In genomic region chr17:45115015-45115625, GRCh38 we compare ENCODE assay signal across 22 cellular contexts. TPM values are rescaled to one million over a fixed set of nuclear protein-coding genes. Genes with fewer than 3 reads are reported as not detected.
DNase-seq lines count a peak whose midpoint lies in the region; ATAC-seq, FAIRE-seq and TF ChIP-seq lines count a peak whose summit lies in the region.
"Had no signal": no experiment of that assay in that cellular context is flagged by ENCODE, and none has a peak within 500 bp of the region (broad histone marks: within the 10 kb centered on the region; RNA-seq: fewer than 3 reads in every experiment).

No MANE protein-coding gene starts in this region.

- no peak overlapping the region for H3K27ac ChIP-seq in HepG2 (ENCODE audit: extremely low read length, insufficient read depth, low read length)
- no peak overlapping the region for H3K27ac ChIP-seq in right lobe of liver
- no peak overlapping the region for H3K27ac ChIP-seq in endodermal cell (ENCODE audit: low read depth, low read length)
- no peak overlapping the region for H3K27ac ChIP-seq in CD8-positive, alpha-beta memory T cell (ENCODE audit: low read depth, low read length)
- H3K27ac ChIP-seq: 22Rv1, PC-9 had no signal

- POLR2A ChIA-PET in HepG2 (lab: Yijun Ruan, JAX) = interaction anchor here (0.7 to 1.3 kb wide), 3 partner anchors 9 to 14 kb away, joined by 3 to 4 read pairs (median 3); no protein-coding TSS in a partner anchor
- POLR2A ChIA-PET in CD8-positive, alpha-beta memory T cell (lab: Charles Lee) = no interaction called here

- H3K9me3 ChIP-seq in HepG2 (ENCODE audit: low read length) (no peaks in the 10 kb centered on the region), right lobe of liver (no peaks in the 10 kb centered on the region), endodermal cell (ENCODE audit: control insufficient read depth, low read length) (no peaks in the 10 kb centered on the region)
- no peaks in the 10 kb centered on the region for H3K9me3 ChIP-seq in CD8-positive, alpha-beta memory T cell (ENCODE audit: low read length)
- H3K9me3 ChIP-seq: HAP-1 had no signal

- no peak overlapping the region for H3K27ac Mint-ChIP-seq in endodermal cell
- H3K27ac Mint-ChIP-seq in CD8-positive, alpha-beta memory T cell = peak overlapping the region in 1 of 8 donors; percentile 17
- H3K27ac Mint-ChIP-seq: B cell had no signal

- H4K20me1 ChIP-seq in HepG2 (ENCODE audit: insufficient read depth, low read length) = no peaks in the 10 kb centered on the region

- no peaks in the 10 kb centered on the region for H3K4me1 Mint-ChIP-seq in endodermal cell
- no peaks in the 10 kb centered on the region for H3K4me1 Mint-ChIP-seq in CD8-positive, alpha-beta memory T cell

- ATAC-seq in HepG2 (no peak), right lobe of liver (no peak), sciatic nerve (no peak), HG03457 (IDR thresholded peaks at IDR 0.05; ENCODE audit: unreplicated experiment) (no peak)

- H3K79me2 ChIP-seq in HepG2 (ENCODE audit: insufficient read depth, low read length) = no peaks in the 10 kb centered on the region

- intact Hi-C loops in HepG2 (cut with micrococcal nuclease; ENCODE audit: unreplicated experiment) (no loop called here), right lobe of liver (cut with DNase I) (loop anchor here in 1 of 2 donors (10.0 kb wide), 1 partner anchor 340 kb away; no protein-coding TSS in a partner anchor), sciatic nerve (cut with DNase I) (no loop called here)

- H3K4me3 Mint-ChIP-seq in endodermal cell = no peak overlapping the region
- H3K4me3 Mint-ChIP-seq in CD8-positive, alpha-beta memory T cell = no peak overlapping the region
- H3K4me3 Mint-ChIP-seq: B cell had no signal

- TF ChIP-seq EP300 in HepG2 (IDR thresholded peaks at IDR 0.05; ENCODE audit: low read depth in 2 of 2, low read length in 2 of 2) = no peak
- no peak for TF ChIP-seq EP300 in HepG2 (CRISPR knock-in tag; IDR thresholded peaks at IDR 0.05; ENCODE audit: borderline replicate concordance)

- H3K4me1 ChIP-seq in HepG2 (ENCODE audit: insufficient read depth, low read length) (peaks cover 47% of the 10 kb centered on the region), right lobe of liver (peaks cover 0 to 4% (median 0%) of the 10 kb centered on the region in 4 donors), endodermal cell (ENCODE audit: control insufficient read depth, insufficient read depth, low read length) (no peaks in the 10 kb centered on the region)
- no peaks in the 10 kb centered on the region for H3K4me1 ChIP-seq in CD8-positive, alpha-beta memory T cell (ENCODE audit: insufficient read depth, low read length)
- H3K4me1 ChIP-seq: HAP-1 had no signal

- DNase-seq in HepG2 (ENCODE audit: low spot score) = no peak
- no peak for DNase-seq in right lobe of liver
- peak; percentile 55 for DNase-seq in endodermal cell
- peak; percentile 57 for DNase-seq in sciatic nerve (ENCODE audit: low spot score)
- DNase-seq in CD8-positive, alpha-beta memory T cell = no peak
- no peak for DNase-seq in DMS79 treated with DMSO at 0.1 percent for 48 hours (lab: John Stamatoyannopoulos, UW)
- DNase-seq: KBM-7, MV-4-11, NCI-H1105 treated with DMSO at 0.1 percent for 48 hours, NCI-H146, NCI-H1930, NCI-H2107, NCI-H446 treated with DMSO at 0.1 percent for 48 hours, NCI-H526, PC-9, SHP77 had no signal

- H3K27me3 Mint-ChIP-seq in endodermal cell (ENCODE audit: insufficient read depth) = no peaks in the 10 kb centered on the region
- H3K27me3 Mint-ChIP-seq in CD8-positive, alpha-beta memory T cell = peaks cover 0 to 3% of the 10 kb centered on the region in 2 donors

- FAIRE-seq in HepG2 (lab: Jason Lieb, UNC) = no peak
- FAIRE-seq: D721Med, GM18507 had no signal

- H3K27me3 ChIP-seq in HepG2 (ENCODE audit: control insufficient read depth in 1 of 2, insufficient read depth in 2 of 2, low read length in 2 of 2) = no peaks in the 10 kb centered on the region
- no peaks in the 10 kb centered on the region for H3K27me3 ChIP-seq in right lobe of liver
- no peaks in the 10 kb centered on the region for H3K27me3 ChIP-seq in endodermal cell (ENCODE audit: control insufficient read depth, insufficient read depth, low read length, poor library complexity, severe bottlenecking)
- no peaks in the 10 kb centered on the region for H3K27me3 ChIP-seq in CD8-positive, alpha-beta memory T cell (ENCODE audit: insufficient read depth, low read length, poor library complexity, severe bottlenecking)

- TF ChIP-seq RAD21 in HepG2 (CRISPR knock-in tag; IDR thresholded peaks at IDR 0.05) = no peak

- TF ChIP-seq CTCF in HepG2 (CRISPR knock-in tag; IDR thresholded peaks at IDR 0.05) (no peak), right lobe of liver (IDR thresholded peaks at IDR 0.05) (no peak), endodermal cell (conservative IDR thresholded peaks at IDR 0.05) (no peak)

- CTCF ChIA-PET in HepG2 (lab: Yijun Ruan, JAX; ENCODE audit: low intra/inter-chr PET ratio, low total read pairs) = no interaction called here
- CTCF ChIA-PET in CD8-positive, alpha-beta memory T cell (lab: Charles Lee) = no interaction called here

- in situ Hi-C loops in HepG2 (cut with HindIII; ENCODE audit: extremely low pct_ligation_motif_present, low pct_unique_long_range_greater_than_20kb) = no loop called here

- H3K36me3 Mint-ChIP-seq in endodermal cell (ENCODE audit: low read depth) = peaks cover 6% of the 10 kb centered on the region
- no peaks in the 10 kb centered on the region for H3K36me3 Mint-ChIP-seq in CD8-positive, alpha-beta memory T cell

- H3K9me3 Mint-ChIP-seq in endodermal cell = no peaks in the 10 kb centered on the region
- no peaks in the 10 kb centered on the region for H3K9me3 Mint-ChIP-seq in CD8-positive, alpha-beta memory T cell

- H3K9ac ChIP-seq in HepG2 (ENCODE audit: insufficient read depth, low read depth, low read length) = no peak overlapping the region
- H3K9ac ChIP-seq in endodermal cell (ENCODE audit: extremely low read depth, low read length, poor library complexity, severe bottlenecking) = no peak overlapping the region

- H3K36me3 ChIP-seq in HepG2 (replicated peaks in 1 of 2; ENCODE audit: control insufficient read depth in 1 of 2, insufficient read depth in 2 of 2, low read length in 2 of 2) (peaks cover 0 to 4% of the 10 kb centered on the region in 2 experiments; a peak in 1 of 5 replicates), right lobe of liver (no peaks in the 10 kb centered on the region), endodermal cell (ENCODE audit: control insufficient read depth, insufficient read depth, low read length) (no peaks in the 10 kb centered on the region)
- H3K36me3 ChIP-seq in CD8-positive, alpha-beta memory T cell (ENCODE audit: insufficient read depth, low read length) = no peaks in the 10 kb centered on the region
- H3K36me3 ChIP-seq: HAP-1 had no signal

- 90% methylated on average over 24 of the region's 26 CpGs for WGBS in HepG2 (ENCODE audit: low lambda C conversion rate)
- WGBS in right lobe of liver (ENCODE audit: insufficient coverage, low coverage, low lambda C conversion rate, missing lambda C conversion rate) = 79% methylated on average over 11 of the region's 26 CpGs
- WGBS in endodermal cell (ENCODE audit: insufficient coverage in 1 of 2, insufficient read length in 1 of 2), 2 experiments = 92 to 94% methylated on average over 2 to 24 of the region's 26 CpGs

- H3K4me3 ChIP-seq in HepG2 (replicated peaks in 1 of 3; ENCODE audit: insufficient read depth in 1 of 3, low read depth in 2 of 3, low read length in 3 of 3) (no peak overlapping the region), right lobe of liver (no peak overlapping the region), endodermal cell (ENCODE audit: low read length) (no peak overlapping the region)
- no peak overlapping the region for H3K4me3 ChIP-seq in CD8-positive, alpha-beta memory T cell (ENCODE audit: low read length)
- H3K4me3 ChIP-seq: HAP-1, PC-9 had no signal

- no peak overlapping the region for H3K4me2 ChIP-seq in HepG2 (ENCODE audit: low read depth, low read length)
- H3K4me2 ChIP-seq: PC-9 had no signal

- no peak overlapping the region for H2AFZ ChIP-seq in HepG2 (ENCODE audit: low read length)
- H2AFZ ChIP-seq: PC-9 had no signal

- no peak for TF ChIP-seq POLR2A in HepG2 (IDR thresholded peaks at IDR 0.05; ENCODE audit: insufficient read depth in 1 of 2, low read depth in 2 of 2, low read length in 2 of 2)
- TF ChIP-seq POLR2A in right lobe of liver (IDR thresholded peaks at IDR 0.05) = no peak

- BruUV-seq in HepG2 (replicated peaks; lab: Mats Ljungman, UMichigan) = no TSS peak

RNA-seq across cellular contexts. Expression of gene PLCD3, which starts 17.2 kb away (rescaled TPM):
- 5.5 and 11.3 TPM in 2 replicates for total RNA-seq in HepG2 (2016; rRNA removed; fragmentation: Illumina TruSeq; extraction: Trizol)
- total RNA-seq in HepG2 (2016; cell fraction: cytosol; rRNA removed; fragmentation: Illumina TruSeq; extraction: Trizol; ENCODE audit: low read depth) = 5.6 and 8.7 TPM in 2 replicates
- total RNA-seq in HepG2 (2016; cell fraction: insoluble cytoplasmic fraction; rRNA removed; fragmentation: Illumina TruSeq; extraction: Trizol) = 6.2 and 9.4 TPM in 2 replicates
- total RNA-seq in HepG2 (2016; cell fraction: membrane; rRNA removed; fragmentation: Illumina TruSeq; extraction: Trizol) = 23.5 and 28.9 TPM in 2 replicates
- 4.2 and 4.3 TPM in 2 replicates for total RNA-seq in HepG2 (2016; cell fraction: nucleus; rRNA removed; fragmentation: Illumina TruSeq; extraction: Trizol)
- 39.1 and 46.1 TPM in 2 replicates for polyA plus RNA-seq in HepG2 (2011; rRNA removed)
- polyA plus RNA-seq in HepG2 (2011; cell fraction: cytosol; rRNA removed) = 28.6 and 40.9 TPM in 2 replicates
- polyA plus RNA-seq in HepG2 (2011; cell fraction: nucleus; rRNA removed) = 37.4 and 43.6 TPM in 2 replicates
- polyA plus RNA-seq in HepG2 (2012) = 8.5 and 22.4 TPM in 2 replicates
- polyA plus RNA-seq in HepG2 (2016; cell fraction: cytosol; fragmentation: Illumina TruSeq; extraction: Trizol; ENCODE audit: low read depth) = 17.4 and 19.5 TPM in 2 replicates
- 14.0 and 24.9 TPM in 2 replicates for polyA plus RNA-seq in HepG2 (2016; cell fraction: insoluble cytoplasmic fraction; fragmentation: Illumina TruSeq; extraction: Trizol; ENCODE audit: low read depth)
- 30.5 and 46.5 TPM in 2 replicates for polyA plus RNA-seq in HepG2 (2016; cell fraction: membrane; fragmentation: Illumina TruSeq; extraction: Trizol; ENCODE audit: low read depth)
- 24.9 and 28.4 TPM in 2 replicates for polyA plus RNA-seq in HepG2 (2016; cell fraction: nucleus; fragmentation: Illumina TruSeq; extraction: Trizol; ENCODE audit: insufficient read depth, low read depth)
- polyA minus RNA-seq in HepG2 (2011; rRNA and poly(A)+ RNA removed; ENCODE audit: low replicate concordance) = 68.8 and 256 TPM in 2 replicates
- 26.0 and 39.9 TPM in 2 replicates for polyA minus RNA-seq in HepG2 (2011; cell fraction: cytosol; rRNA and poly(A)+ RNA removed)
- 13.4 and 15.7 TPM in 2 replicates for polyA minus RNA-seq in HepG2 (2011; cell fraction: nucleus; rRNA and poly(A)+ RNA removed)
- total RNA-seq in right lobe of liver = 10 to 100 TPM in 1 of 6 experiments, 1 to 10 TPM in 5; 2.0 to 26.4 (median 3.0) TPM
- total RNA-seq in endodermal cell = 10 to 100 TPM; 34.8 to 42.9 TPM
- 16.1 TPM for polyA plus RNA-seq in endodermal cell (2013, experiment 1 of 2)
- 20.9 TPM for polyA plus RNA-seq in endodermal cell (2013, experiment 2 of 2)
- 79.4 TPM for total RNA-seq in sciatic nerve
- total RNA-seq in CD8-positive, alpha-beta memory T cell = 1 to 10 TPM; 5.5 to 7.2 TPM
- 1.1 TPM for polyA plus RNA-seq in CD8-positive, alpha-beta memory T cell

RNA-seq across cellular contexts. Expression of gene ACBD4, which starts 20.4 kb away (rescaled TPM):
- 8.8 and 16.1 TPM in 2 replicates for total RNA-seq in HepG2 (2016; rRNA removed; fragmentation: Illumina TruSeq; extraction: Trizol)
- 8.0 and 13.0 TPM in 2 replicates for total RNA-seq in HepG2 (2016; cell fraction: cytosol; rRNA removed; fragmentation: Illumina TruSeq; extraction: Trizol; ENCODE audit: low read depth)
- 9.5 and 14.6 TPM in 2 replicates for total RNA-seq in HepG2 (2016; cell fraction: insoluble cytoplasmic fraction; rRNA removed; fragmentation: Illumina TruSeq; extraction: Trizol)
- total RNA-seq in HepG2 (2016; cell fraction: membrane; rRNA removed; fragmentation: Illumina TruSeq; extraction: Trizol) = 12.4 and 18.3 TPM in 2 replicates
- total RNA-seq in HepG2 (2016; cell fraction: nucleus; rRNA removed; fragmentation: Illumina TruSeq; extraction: Trizol) = 15.2 and 17.1 TPM in 2 replicates
- polyA plus RNA-seq in HepG2 (2011; rRNA removed) = 26.9 and 34.1 TPM in 2 replicates
- 12.2 and 17.4 TPM in 2 replicates for polyA plus RNA-seq in HepG2 (2011; cell fraction: cytosol; rRNA removed)
- polyA plus RNA-seq in HepG2 (2011; cell fraction: nucleus; rRNA removed) = 71.5 and 77.5 TPM in 2 replicates
- 16.9 and 20.5 TPM in 2 replicates for polyA plus RNA-seq in HepG2 (2012)
- polyA plus RNA-seq in HepG2 (2016; cell fraction: cytosol; fragmentation: Illumina TruSeq; extraction: Trizol; ENCODE audit: low read depth) = 9.2 and 14.3 TPM in 2 replicates
- 9.9 and 13.7 TPM in 2 replicates for polyA plus RNA-seq in HepG2 (2016; cell fraction: insoluble cytoplasmic fraction; fragmentation: Illumina TruSeq; extraction: Trizol; ENCODE audit: low read depth)
- polyA plus RNA-seq in HepG2 (2016; cell fraction: membrane; fragmentation: Illumina TruSeq; extraction: Trizol; ENCODE audit: low read depth) = 10.5 and 15.2 TPM in 2 replicates
- polyA plus RNA-seq in HepG2 (2016; cell fraction: nucleus; fragmentation: Illumina TruSeq; extraction: Trizol; ENCODE audit: insufficient read depth, low read depth) = 36.2 and 39.6 TPM in 2 replicates
- polyA minus RNA-seq in HepG2 (2011; rRNA and poly(A)+ RNA removed; ENCODE audit: low replicate concordance) = 6.9 and 21.9 TPM in 2 replicates
- polyA minus RNA-seq in HepG2 (2011; cell fraction: cytosol; rRNA and poly(A)+ RNA removed) = 8.3 and 8.4 TPM in 2 replicates
- polyA minus RNA-seq in HepG2 (2011; cell fraction: nucleus; rRNA and poly(A)+ RNA removed) = 26.9 and 36.2 TPM in 2 replicates
- total RNA-seq in right lobe of liver = 10 to 100 TPM; 24.0 to 78.9 (median 56.9) TPM
- total RNA-seq in endodermal cell = 10 to 100 TPM; 17.4 to 19.5 TPM
- polyA plus RNA-seq in endodermal cell (2013, experiment 1 of 2) = 6.8 TPM
- 6.0 TPM for polyA plus RNA-seq in endodermal cell (2013, experiment 2 of 2)
- 26.4 TPM for total RNA-seq in sciatic nerve
- total RNA-seq in CD8-positive, alpha-beta memory T cell = 1 to 10 TPM; 8.8 to 9.7 TPM
- 15.0 TPM for polyA plus RNA-seq in CD8-positive, alpha-beta memory T cell

RNA-seq across cellular contexts. Expression of gene HEXIM1, which starts 33.2 kb away (rescaled TPM):
- total RNA-seq in HepG2 (2016; rRNA removed; fragmentation: Illumina TruSeq; extraction: Trizol) (10.5 and 14.8 TPM in 2 replicates), right lobe of liver (10 to 100 TPM; 14.0 to 27.1 (median 19.6) TPM), endodermal cell (10 to 100 TPM; 37.0 to 39.2 TPM), sciatic nerve (39.1 TPM)
- total RNA-seq in HepG2 (2016; cell fraction: cytosol; rRNA removed; fragmentation: Illumina TruSeq; extraction: Trizol; ENCODE audit: low read depth) = 2.7 and 3.3 TPM in 2 replicates
- 11.7 and 13.0 TPM in 2 replicates for total RNA-seq in HepG2 (2016; cell fraction: insoluble cytoplasmic fraction; rRNA removed; fragmentation: Illumina TruSeq; extraction: Trizol)
- total RNA-seq in HepG2 (2016; cell fraction: membrane; rRNA removed; fragmentation: Illumina TruSeq; extraction: Trizol) = 8.9 and 9.5 TPM in 2 replicates
- total RNA-seq in HepG2 (2016; cell fraction: nucleus; rRNA removed; fragmentation: Illumina TruSeq; extraction: Trizol) = 13.8 and 14.0 TPM in 2 replicates
- 16.3 and 16.6 TPM in 2 replicates for polyA plus RNA-seq in HepG2 (2011; rRNA removed)
- 13.7 and 14.0 TPM in 2 replicates for polyA plus RNA-seq in HepG2 (2011; cell fraction: cytosol; rRNA removed)
- polyA plus RNA-seq in HepG2 (2011; cell fraction: nucleus; rRNA removed) = 34.1 and 37.3 TPM in 2 replicates
- 17.5 and 20.8 TPM in 2 replicates for polyA plus RNA-seq in HepG2 (2012)
- polyA plus RNA-seq in HepG2 (2016; cell fraction: cytosol; fragmentation: Illumina TruSeq; extraction: Trizol; ENCODE audit: low read depth) = 2.7 and 3.3 TPM in 2 replicates
- polyA plus RNA-seq in HepG2 (2016; cell fraction: insoluble cytoplasmic fraction; fragmentation: Illumina TruSeq; extraction: Trizol; ENCODE audit: low read depth) = 36.1 and 41.5 TPM in 2 replicates
- polyA plus RNA-seq in HepG2 (2016; cell fraction: membrane; fragmentation: Illumina TruSeq; extraction: Trizol; ENCODE audit: low read depth) = 10.3 and 12.9 TPM in 2 replicates
- polyA plus RNA-seq in HepG2 (2016; cell fraction: nucleus; fragmentation: Illumina TruSeq; extraction: Trizol; ENCODE audit: insufficient read depth, low read depth) = 51.0 and 51.8 TPM in 2 replicates
- polyA minus RNA-seq in HepG2 (2011; rRNA and poly(A)+ RNA removed; ENCODE audit: low replicate concordance) = 8.8 and 11.0 TPM in 2 replicates
- 10.7 and 11.5 TPM in 2 replicates for polyA minus RNA-seq in HepG2 (2011; cell fraction: cytosol; rRNA and poly(A)+ RNA removed)
- polyA minus RNA-seq in HepG2 (2011; cell fraction: nucleus; rRNA and poly(A)+ RNA removed) = 17.1 and 27.5 TPM in 2 replicates
- polyA plus RNA-seq in endodermal cell (2013, experiment 1 of 2) = 20.1 TPM
- 19.4 TPM for polyA plus RNA-seq in endodermal cell (2013, experiment 2 of 2)
- total RNA-seq in CD8-positive, alpha-beta memory T cell = 10 to 100 TPM; 48.3 to 51.1 TPM
- 5.6 TPM for polyA plus RNA-seq in CD8-positive, alpha-beta memory T cell

RNA-seq across cellular contexts. Expression of gene HEXIM2, which starts 46.6 kb away (rescaled TPM):
- 27.1 and 30.8 TPM in 2 replicates for total RNA-seq in HepG2 (2016; rRNA removed; fragmentation: Illumina TruSeq; extraction: Trizol)
- total RNA-seq in HepG2 (2016; cell fraction: cytosol; rRNA removed; fragmentation: Illumina TruSeq; extraction: Trizol; ENCODE audit: low read depth) = 22.3 and 23.3 TPM in 2 replicates
- total RNA-seq in HepG2 (2016; cell fraction: insoluble cytoplasmic fraction; rRNA removed; fragmentation: Illumina TruSeq; extraction: Trizol) = 26.7 and 27.9 TPM in 2 replicates
- 25.8 and 28.7 TPM in 2 replicates for total RNA-seq in HepG2 (2016; cell fraction: membrane; rRNA removed; fragmentation: Illumina TruSeq; extraction: Trizol)
- total RNA-seq in HepG2 (2016; cell fraction: nucleus; rRNA removed; fragmentation: Illumina TruSeq; extraction: Trizol) = 13.7 and 16.4 TPM in 2 replicates
- polyA plus RNA-seq in HepG2 (2011; rRNA removed) = 31.8 and 32.4 TPM in 2 replicates
- 32.2 and 44.9 TPM in 2 replicates for polyA plus RNA-seq in HepG2 (2011; cell fraction: cytosol; rRNA removed)
- polyA plus RNA-seq in HepG2 (2011; cell fraction: nucleus; rRNA removed) = 22.5 and 27.3 TPM in 2 replicates
- 22.2 and 24.9 TPM in 2 replicates for polyA plus RNA-seq in HepG2 (2012)
- polyA plus RNA-seq in HepG2 (2016; cell fraction: cytosol; fragmentation: Illumina TruSeq; extraction: Trizol; ENCODE audit: low read depth) = 14.6 and 18.5 TPM in 2 replicates
- 35.4 and 36.8 TPM in 2 replicates for polyA plus RNA-seq in HepG2 (2016; cell fraction: insoluble cytoplasmic fraction; fragmentation: Illumina TruSeq; extraction: Trizol; ENCODE audit: low read depth)
- 19.7 and 26.6 TPM in 2 replicates for polyA plus RNA-seq in HepG2 (2016; cell fraction: membrane; fragmentation: Illumina TruSeq; extraction: Trizol; ENCODE audit: low read depth)
- polyA plus RNA-seq in HepG2 (2016; cell fraction: nucleus; fragmentation: Illumina TruSeq; extraction: Trizol; ENCODE audit: insufficient read depth, low read depth) = 36.3 and 37.9 TPM in 2 replicates
- polyA minus RNA-seq in HepG2 (2011; rRNA and poly(A)+ RNA removed; ENCODE audit: low replicate concordance) = 9.1 and 26.8 TPM in 2 replicates
- polyA minus RNA-seq in HepG2 (2011; cell fraction: cytosol; rRNA and poly(A)+ RNA removed) = 17.8 and 20.5 TPM in 2 replicates
- polyA minus RNA-seq in HepG2 (2011; cell fraction: nucleus; rRNA and poly(A)+ RNA removed) = 12.4 and 13.2 TPM in 2 replicates
- 10 to 100 TPM in 1 of 6 experiments, 1 to 10 TPM in 5; 2.6 to 13.5 (median 5.4) TPM for total RNA-seq in right lobe of liver
- 10 to 100 TPM; 12.9 to 13.1 TPM for total RNA-seq in endodermal cell
- polyA plus RNA-seq in endodermal cell (2013, experiment 1 of 2) = 8.6 TPM
- polyA plus RNA-seq in endodermal cell (2013, experiment 2 of 2) = 7.7 TPM
- 6.8 TPM for total RNA-seq in sciatic nerve
- total RNA-seq in CD8-positive, alpha-beta memory T cell = 1 to 10 TPM; 7.7 to 9.3 TPM
- 4.0 TPM for polyA plus RNA-seq in CD8-positive, alpha-beta memory T cell

RNA-seq across cellular contexts. Expression of gene NMT1, which starts 54.0 kb away (rescaled TPM):
- total RNA-seq in HepG2 (2016; rRNA removed; fragmentation: Illumina TruSeq; extraction: Trizol) (142 and 194 TPM in 2 replicates), right lobe of liver (10 to 100 TPM; 50.8 to 76.7 (median 72.0) TPM), endodermal cell (100 to 1,000 TPM; 122 to 136 TPM), sciatic nerve (98.4 TPM)
- 26.5 and 28.3 TPM in 2 replicates for total RNA-seq in HepG2 (2016; cell fraction: cytosol; rRNA removed; fragmentation: Illumina TruSeq; extraction: Trizol; ENCODE audit: low read depth)
- 140 and 195 TPM in 2 replicates for total RNA-seq in HepG2 (2016; cell fraction: insoluble cytoplasmic fraction; rRNA removed; fragmentation: Illumina TruSeq; extraction: Trizol)
- total RNA-seq in HepG2 (2016; cell fraction: membrane; rRNA removed; fragmentation: Illumina TruSeq; extraction: Trizol) = 38.6 and 40.6 TPM in 2 replicates
- total RNA-seq in HepG2 (2016; cell fraction: nucleus; rRNA removed; fragmentation: Illumina TruSeq; extraction: Trizol) = 107 and 123 TPM in 2 replicates
- 71.9 and 75.7 TPM in 2 replicates for polyA plus RNA-seq in HepG2 (2011; rRNA removed)
- 38.6 and 40.9 TPM in 2 replicates for polyA plus RNA-seq in HepG2 (2011; cell fraction: cytosol; rRNA removed)
- 44.4 and 51.3 TPM in 2 replicates for polyA plus RNA-seq in HepG2 (2011; cell fraction: nucleus; rRNA removed)
- 109 and 117 TPM in 2 replicates for polyA plus RNA-seq in HepG2 (2012)
- polyA plus RNA-seq in HepG2 (2016; cell fraction: cytosol; fragmentation: Illumina TruSeq; extraction: Trizol; ENCODE audit: low read depth) = 13.3 and 16.4 TPM in 2 replicates
- polyA plus RNA-seq in HepG2 (2016; cell fraction: insoluble cytoplasmic fraction; fragmentation: Illumina TruSeq; extraction: Trizol; ENCODE audit: low read depth) = 189 and 216 TPM in 2 replicates
- 22.9 and 24.5 TPM in 2 replicates for polyA plus RNA-seq in HepG2 (2016; cell fraction: membrane; fragmentation: Illumina TruSeq; extraction: Trizol; ENCODE audit: low read depth)
- 111 and 125 TPM in 2 replicates for polyA plus RNA-seq in HepG2 (2016; cell fraction: nucleus; fragmentation: Illumina TruSeq; extraction: Trizol; ENCODE audit: insufficient read depth, low read depth)
- polyA minus RNA-seq in HepG2 (2011; rRNA and poly(A)+ RNA removed; ENCODE audit: low replicate concordance) = 63.5 and 95.4 TPM in 2 replicates
- 254 and 276 TPM in 2 replicates for polyA minus RNA-seq in HepG2 (2011; cell fraction: cytosol; rRNA and poly(A)+ RNA removed)
- polyA minus RNA-seq in HepG2 (2011; cell fraction: nucleus; rRNA and poly(A)+ RNA removed) = 44.7 and 70.7 TPM in 2 replicates
- polyA plus RNA-seq in endodermal cell (2013, experiment 1 of 2) = 112 TPM
- polyA plus RNA-seq in endodermal cell (2013, experiment 2 of 2) = 98.6 TPM
- total RNA-seq in CD8-positive, alpha-beta memory T cell = 100 to 1,000 TPM; 189 to 198 TPM
- polyA plus RNA-seq in CD8-positive, alpha-beta memory T cell = 82.0 TPM

Comparison
In these comparisons a context has a peak if more than half of its experiments do, and no peak if none do; other contexts are left out.
1. DNase-seq: peak in endodermal cell (single experiment) and sciatic nerve (single experiment); none in HepG2 (single experiment), right lobe of liver (0 of 3), CD8-positive, alpha-beta memory T cell (0 of 5) and DMS79 treated with DMSO at 0.1 percent for 48 hours (single experiment).